In the genomic region with DNA sequence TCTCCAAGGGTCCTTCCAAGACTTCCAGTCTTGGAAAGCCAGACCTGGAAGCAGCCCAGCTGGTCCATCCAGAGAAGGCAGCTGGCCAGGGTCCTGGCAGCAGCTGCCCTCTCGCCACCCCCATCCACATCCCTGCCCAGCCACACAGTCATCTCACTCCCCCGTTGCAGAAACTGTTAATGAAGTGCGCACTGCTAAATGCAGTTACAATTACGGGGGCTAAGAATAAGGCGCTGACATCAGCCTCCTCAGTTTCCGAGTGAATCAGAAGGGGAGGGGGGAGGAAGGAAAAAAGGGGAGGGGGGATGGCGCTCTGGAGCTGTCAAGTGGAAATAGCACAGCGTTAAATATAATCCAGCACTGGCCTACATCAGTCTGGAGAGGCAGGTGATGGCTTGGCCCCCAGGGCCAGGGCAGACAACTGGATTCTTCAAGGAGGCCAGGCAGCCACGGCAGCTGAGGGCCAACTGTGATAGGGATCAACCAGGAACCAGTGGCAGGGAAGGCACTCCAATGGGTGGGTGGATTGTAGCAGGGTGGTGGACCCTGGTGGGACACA, we compare ENCODE assay signal across 2 cellular contexts.
TF ChIP-seq lines count a peak whose summit lies in the region.

No MANE protein-coding gene starts in this region.

TF ChIP-seq in A549, 52 proteins besides CTCF, POLR2A, EP300 and RAD21:
- TF ChIP-seq NR3C1 (IDR thresholded peaks at IDR 0.05) = no peak
- peak; percentile 56; the same call in 1 of the 2 replicates for TF ChIP-seq REST (IDR thresholded peaks at IDR 0.05)
- TF ChIP-seq, protein P1, sequence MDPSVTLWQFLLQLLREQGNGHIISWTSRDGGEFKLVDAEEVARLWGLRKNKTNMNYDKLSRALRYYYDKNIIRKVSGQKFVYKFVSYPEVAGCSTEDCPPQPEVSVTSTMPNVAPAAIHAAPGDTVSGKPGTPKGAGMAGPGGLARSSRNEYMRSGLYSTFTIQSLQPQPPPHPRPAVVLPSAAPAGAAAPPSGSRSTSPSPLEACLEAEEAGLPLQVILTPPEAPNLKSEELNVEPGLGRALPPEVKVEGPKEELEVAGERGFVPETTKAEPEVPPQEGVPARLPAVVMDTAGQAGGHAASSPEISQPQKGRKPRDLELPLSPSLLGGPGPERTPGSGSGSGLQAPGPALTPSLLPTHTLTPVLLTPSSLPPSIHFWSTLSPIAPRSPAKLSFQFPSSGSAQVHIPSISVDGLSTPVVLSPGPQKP (IDR thresholded peaks at IDR 0.05; ENCODE audit: low read depth, low read length) = no peak
- TF ChIP-seq ATOH8 (CRISPR knock-in tag; IDR thresholded peaks at IDR 0.05; ENCODE audit: low read depth) = no peak

TF ChIP-seq in neural cell, 6 proteins besides CTCF, POLR2A, EP300 and RAD21:
- no peak for TF ChIP-seq TAF1 (IDR thresholded peaks at IDR 0.05; ENCODE audit: low read depth)
- TF ChIP-seq POLR2AphosphoS5 (IDR thresholded peaks at IDR 0.05) = peak; percentile 29
- TF ChIP-seq MXI1 (conservative IDR thresholded peaks at IDR 0.05; ENCODE audit: poor library complexity, severe bottlenecking) = no peak
- no peak for TF ChIP-seq REST (IDR thresholded peaks at IDR 0.05; ENCODE audit: borderline replicate concordance)
